15 cellular contexts compared by ENCODE assay signal in genomic region chr17:57108656-57109392, GRCh38. TPM values are rescaled to one million over a fixed set of nuclear protein-coding genes. Genes with fewer than 3 reads are reported as not detected.
A peak's percentile ranks its signal among the peaks of the same experiment; 100 is the strongest.
DNase-seq lines count a peak whose midpoint lies in the region; ATAC-seq and TF ChIP-seq lines count a peak whose summit lies in the region.
"Had no signal": no experiment of that assay in that cellular context is flagged by ENCODE, and none has a peak within 500 bp of the region (broad histone marks: within the 10 kb centered on the region; RNA-seq: fewer than 3 reads in every experiment).

No MANE protein-coding gene starts in this region.

- H3K4me3 ChIP-seq in CD8-positive, alpha-beta T cell (ENCODE audit: low read depth, low read length), result no peak overlapping the region
- H3K4me3 ChIP-seq in Panc1 (ENCODE audit: low read depth in 2 of 2, low read length in 2 of 2) (no peak overlapping the region), heart right ventricle (no peak overlapping the region), neural progenitor cell (no peak overlapping the region)

- TF ChIP-seq CTCF in CD8-positive, alpha-beta T cell (IDR thresholded peaks at IDR 0.05), result no peak
- TF ChIP-seq CTCF in Panc1 (IDR thresholded peaks at IDR 0.05), result no peak
- no peak for TF ChIP-seq CTCF in heart right ventricle (IDR thresholded peaks at IDR 0.05)
- TF ChIP-seq CTCF in neural progenitor cell (IDR thresholded peaks at IDR 0.05), result no peak

- BruUV-seq in Panc1 (replicated peaks; lab: Mats Ljungman, UMichigan), result no TSS peak

- peaks cover 21% of the 10 kb centered on the region for H3F3A ChIP-seq in neural progenitor cell (ENCODE audit: low read depth)

- in situ Hi-C loops in Panc1 (cut with HindIII; ENCODE audit: low pct_unique_long_range_greater_than_20kb, low sequenced_read_pairs), result no loop called here

- H3K27ac ChIP-seq in CD8-positive, alpha-beta T cell (ENCODE audit: low read depth, low read length), result no peak overlapping the region
- H3K27ac ChIP-seq in Panc1 (ENCODE audit: low read length), result peak overlapping the region; percentile 76
- peak overlapping the region; percentile 78 to 92 (median 86) for H3K27ac ChIP-seq in heart right ventricle
- H3K27ac ChIP-seq in neural progenitor cell, result no peak overlapping the region

- no peak overlapping the region for H3K4me3 Mint-ChIP-seq in CD8-positive, alpha-beta T cell
- no peak overlapping the region for H3K4me3 Mint-ChIP-seq in neural progenitor cell
- H3K4me3 Mint-ChIP-seq: stimulated activated effector memory CD8-positive, alpha-beta T cell treated with anti-CD3 and anti-CD28 coated beads, Interleukin-12 subunit alpha, Interleukin-12 subunit beta, amount 100 ng/mL, for 72 hours; T-helper 1 cell treated with Interleukin-12 subunit alpha and Interleukin-12 subunit beta and Interleukin-4 antibody, amounts not matched to agents 30 μg/mL and 1 μg/mL, for 36 hours had no signal

- peaks cover 14% of the 10 kb centered on the region for H3K79me2 ChIP-seq in neural progenitor cell (ENCODE audit: low read depth)

- no peaks in the 10 kb centered on the region for H3K9me3 ChIP-seq in CD8-positive, alpha-beta T cell (ENCODE audit: low read length)
- H3K9me3 ChIP-seq in Panc1 (ENCODE audit: control insufficient read depth, insufficient read depth, low read depth, low read length) (no peaks in the 10 kb centered on the region), heart right ventricle (no peaks in the 10 kb centered on the region), neural progenitor cell (ENCODE audit: low read depth) (no peaks in the 10 kb centered on the region)

- no peaks in the 10 kb centered on the region for H3K9me3 Mint-ChIP-seq in CD8-positive, alpha-beta T cell
- no peaks in the 10 kb centered on the region for H3K9me3 Mint-ChIP-seq in neural progenitor cell
- H3K9me3 Mint-ChIP-seq: stimulated activated effector memory CD8-positive, alpha-beta T cell treated with anti-CD3 and anti-CD28 coated beads, Interleukin-12 subunit alpha, Interleukin-12 subunit beta, amount 100 ng/mL, for 72 hours; T-helper 1 cell treated with Interleukin-12 subunit alpha and Interleukin-12 subunit beta and Interleukin-4 antibody, amounts not matched to agents 30 μg/mL and 1 μg/mL, for 36 hours had no signal

- H3K27me3 Mint-ChIP-seq in CD8-positive, alpha-beta T cell (ENCODE audit: low read depth), result no peaks in the 10 kb centered on the region
- peaks cover 5% of the 10 kb centered on the region for H3K27me3 Mint-ChIP-seq in neural progenitor cell (ENCODE audit: insufficient read depth, low read depth)

- H3K9ac ChIP-seq in neural progenitor cell, result no peak overlapping the region

- H3K27ac Mint-ChIP-seq in CD8-positive, alpha-beta T cell, result peak overlapping the region; percentile 27
- H3K27ac Mint-ChIP-seq in neural progenitor cell, result peak overlapping the region; percentile 10
- H3K27ac Mint-ChIP-seq: stimulated activated effector memory CD8-positive, alpha-beta T cell treated with anti-CD3 and anti-CD28 coated beads, Interleukin-12 subunit alpha, Interleukin-12 subunit beta, amount 100 ng/mL, for 72 hours; T-helper 1 cell treated with Interleukin-12 subunit alpha and Interleukin-12 subunit beta and Interleukin-4 antibody, amounts not matched to agents 30 μg/mL and 1 μg/mL, for 36 hours had no signal

- H3K4me1 Mint-ChIP-seq in CD8-positive, alpha-beta T cell (ENCODE audit: low read depth), result peaks cover 3% of the 10 kb centered on the region
- H3K4me1 Mint-ChIP-seq in neural progenitor cell, result peaks cover 43% of the 10 kb centered on the region

- no peaks in the 10 kb centered on the region for H3K4me1 ChIP-seq in CD8-positive, alpha-beta T cell (ENCODE audit: insufficient read depth, low read length)
- H3K4me1 ChIP-seq in Panc1 (ENCODE audit: control insufficient read depth, insufficient read depth, low read length) (peaks cover 43% of the 10 kb centered on the region), heart right ventricle (peaks cover 27 to 97% (median 69%) of the 10 kb centered on the region in 9 donors), neural progenitor cell (peaks cover 23% of the 10 kb centered on the region)

- intact Hi-C loops in CD8-positive, alpha-beta T cell (cut with DNase I, micrococcal nuclease), result no loop called here
- intact Hi-C loops in Panc1 (cut with micrococcal nuclease; ENCODE audit: unreplicated experiment) (no loop called here), heart right ventricle (cut with DNase I) (loop anchor here in 1 of 10 donors (5.0 kb wide), 1 partner anchor 77 kb away; no protein-coding TSS in a partner anchor)

- peaks cover 59% of the 10 kb centered on the region for H3K36me3 Mint-ChIP-seq in CD8-positive, alpha-beta T cell
- peaks cover 22% of the 10 kb centered on the region for H3K36me3 Mint-ChIP-seq in neural progenitor cell

- H3K27me3 ChIP-seq in CD8-positive, alpha-beta T cell (ENCODE audit: insufficient read depth, low read length), result no peaks in the 10 kb centered on the region
- H3K27me3 ChIP-seq in Panc1 (ENCODE audit: control insufficient read depth, insufficient read depth, low read length) (no peaks in the 10 kb centered on the region), heart right ventricle (no peaks in the 10 kb centered on the region), neural progenitor cell (no peaks in the 10 kb centered on the region)

- peaks cover 6% of the 10 kb centered on the region for H3K36me3 ChIP-seq in CD8-positive, alpha-beta T cell (ENCODE audit: insufficient read depth, low read length)
- H3K36me3 ChIP-seq in Panc1 (ENCODE audit: control insufficient read depth, insufficient read depth, low read length), result no peaks in the 10 kb centered on the region; the same call in 1 of the 2 replicates
- peaks cover 0 to 44% (median 0%) of the 10 kb centered on the region in 9 donors for H3K36me3 ChIP-seq in heart right ventricle
- H3K36me3 ChIP-seq in neural progenitor cell, result no peaks in the 10 kb centered on the region

- peaks cover 15% of the 10 kb centered on the region for H4K20me1 ChIP-seq in neural progenitor cell (ENCODE audit: low read depth)

- peak overlapping the region; percentile 3 for H3K4me2 ChIP-seq in neural progenitor cell

- ATAC-seq in CD8-positive, alpha-beta T cell, result no peak
- no peak for ATAC-seq in Panc1
- peak; percentile 23 to 73 (median 69) for ATAC-seq in heart right ventricle
- ATAC-seq in GM19023 (IDR thresholded peaks at IDR 0.05; ENCODE audit: unreplicated experiment), result no peak
- ATAC-seq in GM18907 (IDR thresholded peaks at IDR 0.05; ENCODE audit: unreplicated experiment), result no peak
- ATAC-seq: stimulated activated effector memory CD8-positive, alpha-beta T cell treated with anti-CD3 and anti-CD28 coated beads, Interleukin-12 subunit alpha, Interleukin-12 subunit beta, amount 100 ng/mL, for 72 hours had no signal

- 61 to 62% methylated on average over 13 of the region's 13 CpGs for WGBS in heart right ventricle, 2 donors

- no peak for DNase-seq in CD8-positive, alpha-beta T cell
- no peak for DNase-seq in Panc1 (ENCODE audit: low read depth, low spot score)
- DNase-seq in heart right ventricle, result peak; percentile 37 to 59
- DNase-seq in neural progenitor cell (ENCODE audit: low spot score), result peak; percentile 37
- no peak for DNase-seq in hippocampal formation (lab: John Stamatoyannopoulos, UW)
- DNase-seq in HPDE6-E6E7 (ENCODE audit: extremely low spot score), result no peak
- DNase-seq: activated CD4-positive, alpha-beta T cell treated with anti-CD3 and anti-CD28 coated beads, Interleukin-2, amount 50 U/mL, for 48 hours; activated naive CD4-positive, alpha-beta T cell treated with Interleukin-2 at 50 U/mL for 16 hours; GF-D8; NCI-H2081; stimulated activated CD4-positive, alpha-beta T cell treated with anti-CD3 and anti-CD28 coated beads, Interleukin-1b, Interleukin-23, amount 100 ng/mL, for 48 hours had no signal

- H2AFZ ChIP-seq in neural progenitor cell (replicated peaks), result no peak overlapping the region

- CTCF ChIA-PET in CD8-positive, alpha-beta T cell (lab: Charles Lee), result interaction anchor here (0.9 kb wide), 1 partner anchor 14 kb away, joined by 3 read pairs; no protein-coding TSS in a partner anchor
- CTCF ChIA-PET in Panc1 (lab: Charles Lee), result no interaction called here

- POLR2A ChIA-PET in CD8-positive, alpha-beta T cell (lab: Charles Lee), result no interaction called here
- POLR2A ChIA-PET in Panc1 (lab: Charles Lee), result no interaction called here

RNA-seq across cellular contexts. Expression of gene AKAP1, which starts 23.8 kb away (rescaled TPM):
- total RNA-seq in CD8-positive, alpha-beta T cell, result 10 to 100 TPM; 20.6 to 23.5 TPM
- total RNA-seq in Panc1 (2021; ENCODE audit: unreplicated experiment) (52.7 TPM), heart right ventricle (100 to 1,000 TPM; 107 to 234 (median 160) TPM), neural progenitor cell (ENCODE audit: low replicate concordance) (8.8 and 13.4 TPM in 2 replicates)
- 66.6 TPM for polyA plus RNA-seq in Panc1 (2012; ENCODE audit: insufficient read length)
- 100 to 1,000 TPM in 1 of 2 donors, 10 to 100 TPM in 1; 31.0 to 101 TPM for polyA plus RNA-seq in heart right ventricle

Comparison
In these comparisons a context has a peak if more than half of its experiments do, and no peak if none do; other contexts are left out.
1. ATAC-seq: peak in heart right ventricle (8 of 8); none in CD8-positive, alpha-beta T cell (single experiment), Panc1 (single experiment), GM19023 (single experiment) and GM18907 (single experiment).
2. DNase-seq: peak in heart right ventricle (2 of 2) and neural progenitor cell (single experiment); none in CD8-positive, alpha-beta T cell (0 of 7), Panc1 (single experiment), hippocampal formation (0 of 2) and HPDE6-E6E7 (single experiment).
3. H3K27ac ChIP-seq: peak in Panc1 (single experiment) and heart right ventricle (10 of 10); none in CD8-positive, alpha-beta T cell (single experiment) and neural progenitor cell (single experiment).